In genomic region chr20:62814709-62815065, GRCh38 we compare ENCODE assay signal across 27 cellular contexts. TPM values are rescaled to one million over a fixed set of nuclear protein-coding genes. Genes with fewer than 3 reads are reported as not detected.
A peak's percentile ranks its signal among the peaks of the same experiment; 100 is the strongest.
DNase-seq lines count a peak whose midpoint lies in the region; ATAC-seq, FAIRE-seq and TF ChIP-seq lines count a peak whose summit lies in the region.
"Had no signal": no experiment of that assay in that cellular context is flagged by ENCODE, and none has a peak within 500 bp of the region (broad histone marks: within the 10 kb centered on the region; RNA-seq: fewer than 3 reads in every experiment).

No MANE protein-coding gene starts in this region.

- in situ Hi-C loops in mammary epithelial cell (cut with MboI; ENCODE audit: low sequenced_read_pairs in 2 of 2), result no loop called here
- in situ Hi-C loops in HepG2 (cut with HindIII; ENCODE audit: extremely low pct_ligation_motif_present, low pct_unique_long_range_greater_than_20kb), result no loop called here

- FAIRE-seq in HepG2 (lab: Jason Lieb, UNC), result no peak
- FAIRE-seq: TTC549 had no signal

- DNase-seq in MCF 10A (ENCODE audit: unreplicated experiment), result no peak
- DNase-seq in mammary epithelial cell, result no peak
- DNase-seq in PC-9, result no peak
- DNase-seq in HepG2 (ENCODE audit: low spot score), result no peak
- no peak for DNase-seq in tibial nerve (ENCODE audit: low spot score in 2 of 2)
- DNase-seq in Right ventricle myocardium inferior (ENCODE audit: missing footprints), result no peak
- DNase-seq in nucleus accumbens (lab: John Stamatoyannopoulos, UW), result no peak
- DNase-seq: activated gamma-delta T cell; activated naive CD8-positive, alpha-beta T cell treated with anti-CD3 and anti-CD28 coated beads, Interleukin-2, amount 10 ng/mL, durations not matched to agents 7 days and 5 days; activated T-cell treated with anti-CD3 and anti-CD28 coated beads, Interleukin-2, amount 50 U/mL, for 24 hours; COR-L47; cortex of kidney; DMS79; NCI-H1417 treated with DMSO at 0.1 percent for 48 hours; NCI-H2081; NCI-H345; NCI-H69; stimulated activated CD4-positive, alpha-beta T cell treated with anti-CD3 and anti-CD28 coated beads, Interleukin-1b, Interleukin-23, amount 100 ng/mL, for 48 hours; stimulated activated naive CD8-positive, alpha-beta T cell treated with anti-CD3 and anti-CD28 coated beads, Interleukin-15, amount 100 ng/mL, for 72 hours had no signal

- H3K4me3 Mint-ChIP-seq in MCF 10A (ENCODE audit: unreplicated experiment), result no peak overlapping the region
- H3K4me3 Mint-ChIP-seq: activated naive CD8-positive, alpha-beta T cell treated with anti-CD3 and anti-CD28 coated beads, Interleukin-2, amount 10 ng/mL, durations not matched to agents 7 days and 5 days; activated T-cell treated with anti-CD3 and anti-CD28 coated beads, Interleukin-2, amount 50 U/mL, for 24 hours; T-helper 1 cell treated with Interleukin-12 subunit alpha and Interleukin-12 subunit beta and Interleukin-4 antibody, amounts not matched to agents 30 μg/mL and 1 μg/mL, for 36 hours had no signal

- TF ChIP-seq RAD21 in HepG2 (CRISPR knock-in tag; IDR thresholded peaks at IDR 0.05), result no peak

- dilution Hi-C loops in mammary epithelial cell (cut with HindIII; ENCODE audit: low sequenced_read_pairs), result loop anchor here (5.0 kb wide), 3 partner anchors 43 to 147 kb away; no protein-coding TSS in a partner anchor

- peaks cover 7% of the 10 kb centered on the region for H3K4me1 Mint-ChIP-seq in MCF 10A (ENCODE audit: insufficient read depth, unreplicated experiment)
- H3K4me1 Mint-ChIP-seq: activated naive CD8-positive, alpha-beta T cell treated with anti-CD3 and anti-CD28 coated beads, Interleukin-2, amount 10 ng/mL, durations not matched to agents 7 days and 5 days had no signal

- H3K4me2 ChIP-seq in mammary epithelial cell (ENCODE audit: insufficient read depth, low read depth, low read length) (no peak overlapping the region), PC-9 (peak overlapping the region; percentile 48; the same call in 1 of the 2 replicates), HepG2 (ENCODE audit: low read depth, low read length) (0 out of 2 replicates have a peak overlapping the region, but pooled peaks have one; percentile 89)

- 50% methylated on average over 2 of the region's 12 CpGs for WGBS in mammary epithelial cell (ENCODE audit: low coverage, missing lambda C conversion rate)
- WGBS in HepG2 (ENCODE audit: low lambda C conversion rate), result 93% methylated on average over 12 of the region's 12 CpGs
- 67 to 68% methylated on average over 11 to 12 of the region's 12 CpGs for WGBS in tibial nerve, 2 donors

- no peak for TF ChIP-seq CTCF in MCF 10A (IDR thresholded peaks at IDR 0.05; ENCODE audit: unreplicated experiment)
- TF ChIP-seq CTCF in mammary epithelial cell (conservative IDR thresholded peaks at IDR 0.05 in 1 of 2, IDR thresholded peaks at IDR 0.05 in 1 of 2; ENCODE audit: extremely low read depth in 1 of 2, insufficient read depth in 1 of 2, low read depth in 1 of 2, low read length in 2 of 2), result no peak
- TF ChIP-seq CTCF in PC-9 (conservative IDR thresholded peaks at IDR 0.05), result no peak
- no peak for TF ChIP-seq CTCF in HepG2 (CRISPR knock-in tag; IDR thresholded peaks at IDR 0.05)
- no peak for TF ChIP-seq CTCF in tibial nerve (IDR thresholded peaks at IDR 0.05)

- H3K27me3 Mint-ChIP-seq in MCF 10A (ENCODE audit: insufficient read depth, unreplicated experiment), result no peaks in the 10 kb centered on the region

- TSS peak; percentile 23 for BruUV-seq in MCF 10A (replicated peaks; lab: Mats Ljungman, UMichigan)
- BruUV-seq in mammary epithelial cell (replicated peaks; lab: Mats Ljungman, UMichigan), result no TSS peak
- BruUV-seq in PC-9 (replicated peaks; lab: Mats Ljungman, UMichigan), result no TSS peak
- BruUV-seq in HepG2 (replicated peaks; lab: Mats Ljungman, UMichigan), result no TSS peak

- TF ChIP-seq POLR2A in HepG2 (IDR thresholded peaks at IDR 0.05; ENCODE audit: insufficient read depth in 1 of 2, low read depth in 2 of 2, low read length in 2 of 2), result peak in 1 of 2 experiments; percentile 27; a peak in 1 of 4 replicates
- no peak for TF ChIP-seq POLR2A in tibial nerve (IDR thresholded peaks at IDR 0.05)

- H3K9ac ChIP-seq in mammary epithelial cell (ENCODE audit: insufficient read depth, low read length) (no peak overlapping the region), HepG2 (ENCODE audit: insufficient read depth, low read depth, low read length) (peak overlapping the region; percentile 72)

- no peaks in the 10 kb centered on the region for H3K79me2 ChIP-seq in mammary epithelial cell (ENCODE audit: insufficient read depth, low read length)
- no peaks in the 10 kb centered on the region for H3K79me2 ChIP-seq in PC-9 (ENCODE audit: low read depth)
- peaks cover 6% of the 10 kb centered on the region for H3K79me2 ChIP-seq in HepG2 (ENCODE audit: insufficient read depth, low read length)

- H3K9me3 Mint-ChIP-seq in MCF 10A (ENCODE audit: unreplicated experiment), result no peaks in the 10 kb centered on the region
- H3K9me3 Mint-ChIP-seq: activated naive CD8-positive, alpha-beta T cell treated with anti-CD3 and anti-CD28 coated beads, Interleukin-2, amount 10 ng/mL, durations not matched to agents 7 days and 5 days; activated T-cell treated with anti-CD3 and anti-CD28 coated beads, Interleukin-2, amount 50 U/mL, for 24 hours; endodermal cell; nephron progenitor cell; stimulated activated naive CD8-positive, alpha-beta T cell treated with anti-CD3 and anti-CD28 coated beads, Interleukin-15, amount 100 ng/mL, for 72 hours; T-helper 1 cell treated with Interleukin-12 subunit alpha and Interleukin-12 subunit beta and Interleukin-4 antibody, amounts not matched to agents 30 μg/mL and 1 μg/mL, for 36 hours had no signal

- ATAC-seq in HepG2 (no peak), GM21423 (IDR thresholded peaks at IDR 0.05; ENCODE audit: unreplicated experiment) (no peak), Right ventricle myocardium inferior (no peak)
- ATAC-seq: esophagus mucosa had no signal

- H4K20me1 ChIP-seq in mammary epithelial cell (ENCODE audit: insufficient read depth, low read length) (peaks cover 2% of the 10 kb centered on the region), PC-9 (ENCODE audit: insufficient read depth) (peaks cover 15% of the 10 kb centered on the region), HepG2 (ENCODE audit: insufficient read depth, low read length) (peaks cover 4% of the 10 kb centered on the region; the same call in 1 of the 2 replicates)

- H3K4me3 ChIP-seq in mammary epithelial cell (replicated peaks in 1 of 3; ENCODE audit: insufficient read depth in 1 of 3, low read depth in 2 of 3, low read length in 3 of 3) (no peak overlapping the region), PC-9 (no peak overlapping the region), HepG2 (replicated peaks in 1 of 3; ENCODE audit: insufficient read depth in 1 of 3, low read depth in 2 of 3, low read length in 3 of 3) (no peak overlapping the region), tibial nerve (no peak overlapping the region)

- no peak overlapping the region for H3K27ac ChIP-seq in mammary epithelial cell (ENCODE audit: insufficient read depth, low read depth, low read length)
- no peak overlapping the region for H3K27ac ChIP-seq in PC-9
- peak overlapping the region; percentile 6 for H3K27ac ChIP-seq in HepG2 (ENCODE audit: extremely low read length, insufficient read depth, low read length)
- H3K27ac ChIP-seq in tibial nerve, result peak overlapping the region; percentile 64 to 96 (median 86)

- H3K9me3 ChIP-seq in mammary epithelial cell (replicated peaks; ENCODE audit: insufficient read depth, low read length) (no peaks in the 10 kb centered on the region), PC-9 (ENCODE audit: insufficient read depth, low read depth) (no peaks in the 10 kb centered on the region), HepG2 (ENCODE audit: low read length) (no peaks in the 10 kb centered on the region), tibial nerve (no peaks in the 10 kb centered on the region)
- H3K9me3 ChIP-seq: BE2C had no signal

- no peak overlapping the region for H3K27ac Mint-ChIP-seq in MCF 10A (ENCODE audit: low read depth, unreplicated experiment)
- H3K27ac Mint-ChIP-seq: activated naive CD8-positive, alpha-beta T cell treated with anti-CD3 and anti-CD28 coated beads, Interleukin-2, amount 10 ng/mL, durations not matched to agents 7 days and 5 days; activated T-cell treated with anti-CD3 and anti-CD28 coated beads, Interleukin-2, amount 50 U/mL, for 24 hours; nephron progenitor cell; T-helper 1 cell treated with Interleukin-12 subunit alpha and Interleukin-12 subunit beta and Interleukin-4 antibody, amounts not matched to agents 30 μg/mL and 1 μg/mL, for 36 hours had no signal

- intact Hi-C loops in MCF 10A (cut with micrococcal nuclease) (no loop called here), mammary epithelial cell (cut with micrococcal nuclease) (no loop called here), PC-9 (cut with micrococcal nuclease; ENCODE audit: unreplicated experiment) (no loop called here), HepG2 (cut with micrococcal nuclease; ENCODE audit: unreplicated experiment) (no loop called here), Right ventricle myocardium inferior (cut with DNase I) (no loop called here)

- peaks cover 39% of the 10 kb centered on the region for H3K4me1 ChIP-seq in mammary epithelial cell (ENCODE audit: insufficient read depth, low read length)
- H3K4me1 ChIP-seq in PC-9 (replicated peaks; ENCODE audit: insufficient read depth), result peaks cover 36% of the 10 kb centered on the region
- H3K4me1 ChIP-seq in HepG2 (ENCODE audit: insufficient read depth, low read length), result peaks cover 42% of the 10 kb centered on the region
- peaks cover 0 to 52% (median 42%) of the 10 kb centered on the region in 4 donors for H3K4me1 ChIP-seq in tibial nerve

- peaks cover 33% of the 10 kb centered on the region; the same call in 1 of the 2 replicates for H3F3A ChIP-seq in PC-9 (ENCODE audit: insufficient read depth, low read depth)

- H3K9me2 ChIP-seq in PC-9 (ENCODE audit: insufficient read depth), result no peaks in the 10 kb centered on the region

- TF ChIP-seq EP300 in HepG2 (IDR thresholded peaks at IDR 0.05; ENCODE audit: low read depth in 2 of 2, low read length in 2 of 2) (no peak), HepG2 (CRISPR knock-in tag; IDR thresholded peaks at IDR 0.05; ENCODE audit: borderline replicate concordance) (no peak), tibial nerve (IDR thresholded peaks at IDR 0.05) (no peak)

- POLR2A ChIA-PET in MCF 10A (lab: Yijun Ruan, JAX), result interaction anchor here (0.6 to 1.2 kb wide), 3 partner anchors 9 to 34 kb away, joined by 3 to 4 read pairs (median 3); no protein-coding TSS in a partner anchor
- POLR2A ChIA-PET in PC-9 (lab: Charles Lee; ENCODE audit: unreplicated experiment), result no interaction called here
- POLR2A ChIA-PET in HepG2 (lab: Yijun Ruan, JAX), result interaction anchor here (0.7 to 6.8 kb wide), 7 partner anchors 9 to 191 kb away, joined by 3 to 64 read pairs (median 13); partner anchors contain the start of genes MRGBP, OGFR and TCFL5

- no peak overlapping the region for H2AFZ ChIP-seq in mammary epithelial cell (ENCODE audit: low read depth, low read length)
- no peak overlapping the region for H2AFZ ChIP-seq in PC-9
- no peak overlapping the region for H2AFZ ChIP-seq in HepG2 (ENCODE audit: low read length)

- H3K36me3 ChIP-seq in mammary epithelial cell (ENCODE audit: insufficient read depth, low read length) (no peaks in the 10 kb centered on the region), PC-9 (ENCODE audit: low read depth) (peaks cover 6% of the 10 kb centered on the region; the same call in 1 of the 2 replicates), HepG2 (replicated peaks in 1 of 2; ENCODE audit: control insufficient read depth in 1 of 2, insufficient read depth in 2 of 2, low read length in 2 of 2) (peaks cover 20 to 39% of the 10 kb centered on the region in 2 experiments), tibial nerve (peaks cover 0 to 48% (median 19%) of the 10 kb centered on the region in 3 donors)

- CTCF ChIA-PET in MCF 10A (lab: Yijun Ruan, JAX) (interaction anchor here (1.7 kb wide), 1 partner anchor 9 kb away, joined by 5 read pairs; no protein-coding TSS in a partner anchor), mammary epithelial cell (lab: Charles Lee; ENCODE audit: low non-redundant PET) (no interaction called here), PC-9 (lab: Charles Lee) (interaction anchor here (0.6 kb wide), 1 partner anchor 198 kb away, joined by 3 read pairs; no protein-coding TSS in a partner anchor), HepG2 (lab: Yijun Ruan, JAX; ENCODE audit: low intra/inter-chr PET ratio, low total read pairs) (no interaction called here)

- peaks cover 25% of the 10 kb centered on the region for H3K36me3 Mint-ChIP-seq in MCF 10A (ENCODE audit: insufficient read depth, unreplicated experiment)

- H3K27me3 ChIP-seq in mammary epithelial cell (ENCODE audit: insufficient read depth, low read length) (peaks cover 7% of the 10 kb centered on the region), PC-9 (ENCODE audit: insufficient read depth, low read depth) (peaks cover 12% of the 10 kb centered on the region), HepG2 (ENCODE audit: control insufficient read depth in 1 of 2, insufficient read depth in 2 of 2, low read length in 2 of 2) (no peaks in the 10 kb centered on the region), tibial nerve (peaks cover 0 to 9% of the 10 kb centered on the region in 2 donors)

RNA-seq across cellular contexts. Expression of gene COL9A3, which starts 2.2 kb away (rescaled TPM):
- total RNA-seq in MCF 10A (2022), result not detected in 2 replicates
- under 1 TPM in 1 of 2 donors, not detected in 1; 0.67 TPM for total RNA-seq in mammary epithelial cell
- 0.16 TPM for polyA plus RNA-seq in mammary epithelial cell
- polyA minus RNA-seq in mammary epithelial cell, result not detected
- 8.3 and 8.5 TPM in 2 replicates for total RNA-seq in PC-9 (2021)
- total RNA-seq in HepG2 (2016; rRNA removed; fragmentation: Illumina TruSeq; extraction: Trizol), result 53.3 and 204 TPM in 2 replicates
- 13.9 and 15.8 TPM in 2 replicates for total RNA-seq in HepG2 (2016; cell fraction: cytosol; rRNA removed; fragmentation: Illumina TruSeq; extraction: Trizol; ENCODE audit: low read depth)
- total RNA-seq in HepG2 (2016; cell fraction: insoluble cytoplasmic fraction; rRNA removed; fragmentation: Illumina TruSeq; extraction: Trizol), result 48.0 and 215 TPM in 2 replicates
- 19.3 and 20.8 TPM in 2 replicates for total RNA-seq in HepG2 (2016; cell fraction: membrane; rRNA removed; fragmentation: Illumina TruSeq; extraction: Trizol)
- 216 and 254 TPM in 2 replicates for total RNA-seq in HepG2 (2016; cell fraction: nucleus; rRNA removed; fragmentation: Illumina TruSeq; extraction: Trizol)
- 155 and 175 TPM in 2 replicates for polyA plus RNA-seq in HepG2 (2011; rRNA removed)
- polyA plus RNA-seq in HepG2 (2011; cell fraction: cytosol; rRNA removed), result 84.5 and 113 TPM in 2 replicates
- 1,291 and 1,782 TPM in 2 replicates for polyA plus RNA-seq in HepG2 (2011; cell fraction: nucleus; rRNA removed)
- polyA plus RNA-seq in HepG2 (2012), result 79.9 and 172 TPM in 2 replicates
- 9.2 and 9.5 TPM in 2 replicates for polyA plus RNA-seq in HepG2 (2016; cell fraction: cytosol; fragmentation: Illumina TruSeq; extraction: Trizol; ENCODE audit: low read depth)
- 55.1 and 66.2 TPM in 2 replicates for polyA plus RNA-seq in HepG2 (2016; cell fraction: insoluble cytoplasmic fraction; fragmentation: Illumina TruSeq; extraction: Trizol; ENCODE audit: low read depth)
- 17.0 and 20.1 TPM in 2 replicates for polyA plus RNA-seq in HepG2 (2016; cell fraction: membrane; fragmentation: Illumina TruSeq; extraction: Trizol; ENCODE audit: low read depth)
- polyA plus RNA-seq in HepG2 (2016; cell fraction: nucleus; fragmentation: Illumina TruSeq; extraction: Trizol; ENCODE audit: insufficient read depth, low read depth), result 637 and 662 TPM in 2 replicates
- 5.1 and 12.2 TPM in 2 replicates for polyA minus RNA-seq in HepG2 (2011; rRNA and poly(A)+ RNA removed; ENCODE audit: low replicate concordance)
- 23.0 and 25.3 TPM in 2 replicates for polyA minus RNA-seq in HepG2 (2011; cell fraction: cytosol; rRNA and poly(A)+ RNA removed)
- 56.8 and 67.0 TPM in 2 replicates for polyA minus RNA-seq in HepG2 (2011; cell fraction: nucleus; rRNA and poly(A)+ RNA removed)
- 10 to 100 TPM; 51.3 to 81.2 (median 63.5) TPM for total RNA-seq in tibial nerve
- 5.5 TPM for total RNA-seq in Right ventricle myocardium inferior
- total RNA-seq: H4 had no signal

RNA-seq across cellular contexts. Expression of gene OGFR, which starts 10.1 kb away (rescaled TPM):
- 28.8 and 31.0 TPM in 2 replicates for total RNA-seq in MCF 10A (2022)
- total RNA-seq in mammary epithelial cell, result 10 to 100 TPM; 12.7 to 30.0 TPM
- 20.6 TPM for polyA plus RNA-seq in mammary epithelial cell
- polyA minus RNA-seq in mammary epithelial cell, result 12.4 TPM
- total RNA-seq in PC-9 (2021), result 57.4 and 65.0 TPM in 2 replicates
- total RNA-seq in HepG2 (2016; rRNA removed; fragmentation: Illumina TruSeq; extraction: Trizol), result 68.3 and 81.8 TPM in 2 replicates
- total RNA-seq in HepG2 (2016; cell fraction: cytosol; rRNA removed; fragmentation: Illumina TruSeq; extraction: Trizol; ENCODE audit: low read depth), result 6.3 and 8.7 TPM in 2 replicates
- 58.8 and 84.2 TPM in 2 replicates for total RNA-seq in HepG2 (2016; cell fraction: insoluble cytoplasmic fraction; rRNA removed; fragmentation: Illumina TruSeq; extraction: Trizol)
- 20.8 and 24.4 TPM in 2 replicates for total RNA-seq in HepG2 (2016; cell fraction: membrane; rRNA removed; fragmentation: Illumina TruSeq; extraction: Trizol)
- 33.8 and 41.3 TPM in 2 replicates for total RNA-seq in HepG2 (2016; cell fraction: nucleus; rRNA removed; fragmentation: Illumina TruSeq; extraction: Trizol)
- 47.7 and 62.2 TPM in 2 replicates for polyA plus RNA-seq in HepG2 (2011; rRNA removed)
- polyA plus RNA-seq in HepG2 (2011; cell fraction: cytosol; rRNA removed), result 58.6 and 82.5 TPM in 2 replicates
- 105 and 121 TPM in 2 replicates for polyA plus RNA-seq in HepG2 (2011; cell fraction: nucleus; rRNA removed)
- 34.0 and 38.1 TPM in 2 replicates for polyA plus RNA-seq in HepG2 (2012)
- 4.2 and 4.7 TPM in 2 replicates for polyA plus RNA-seq in HepG2 (2016; cell fraction: cytosol; fragmentation: Illumina TruSeq; extraction: Trizol; ENCODE audit: low read depth)
- 68.1 and 77.5 TPM in 2 replicates for polyA plus RNA-seq in HepG2 (2016; cell fraction: insoluble cytoplasmic fraction; fragmentation: Illumina TruSeq; extraction: Trizol; ENCODE audit: low read depth)
- 11.5 and 14.2 TPM in 2 replicates for polyA plus RNA-seq in HepG2 (2016; cell fraction: membrane; fragmentation: Illumina TruSeq; extraction: Trizol; ENCODE audit: low read depth)
- polyA plus RNA-seq in HepG2 (2016; cell fraction: nucleus; fragmentation: Illumina TruSeq; extraction: Trizol; ENCODE audit: insufficient read depth, low read depth), result 103 and 104 TPM in 2 replicates
- polyA minus RNA-seq in HepG2 (2011; rRNA and poly(A)+ RNA removed; ENCODE audit: low replicate concordance), result 38.5 and 45.1 TPM in 2 replicates
- 39.4 and 42.5 TPM in 2 replicates for polyA minus RNA-seq in HepG2 (2011; cell fraction: cytosol; rRNA and poly(A)+ RNA removed)
- polyA minus RNA-seq in HepG2 (2011; cell fraction: nucleus; rRNA and poly(A)+ RNA removed), result 15.1 and 20.0 TPM in 2 replicates
- total RNA-seq in tibial nerve, result 100 to 1,000 TPM in 1 of 4 donors, 10 to 100 TPM in 3; 67.1 to 108 (median 80.8) TPM
- total RNA-seq in Right ventricle myocardium inferior, result 22.5 TPM

RNA-seq across cellular contexts. Expression of gene MRGBP, which starts 18.4 kb away (rescaled TPM):
- 16.9 and 17.8 TPM in 2 replicates for total RNA-seq in MCF 10A (2022)
- total RNA-seq in mammary epithelial cell, result 10 to 100 TPM; 14.6 to 15.7 TPM
- 14.1 TPM for polyA plus RNA-seq in mammary epithelial cell
- 15.3 TPM for polyA minus RNA-seq in mammary epithelial cell
- 27.8 and 30.2 TPM in 2 replicates for total RNA-seq in PC-9 (2021)
- total RNA-seq in HepG2 (2016; rRNA removed; fragmentation: Illumina TruSeq; extraction: Trizol), result 34.8 and 35.9 TPM in 2 replicates
- 79.0 and 80.7 TPM in 2 replicates for total RNA-seq in HepG2 (2016; cell fraction: cytosol; rRNA removed; fragmentation: Illumina TruSeq; extraction: Trizol; ENCODE audit: low read depth)
- total RNA-seq in HepG2 (2016; cell fraction: insoluble cytoplasmic fraction; rRNA removed; fragmentation: Illumina TruSeq; extraction: Trizol), result 31.8 and 38.7 TPM in 2 replicates
- 96.7 and 98.0 TPM in 2 replicates for total RNA-seq in HepG2 (2016; cell fraction: membrane; rRNA removed; fragmentation: Illumina TruSeq; extraction: Trizol)
- 17.0 and 18.5 TPM in 2 replicates for total RNA-seq in HepG2 (2016; cell fraction: nucleus; rRNA removed; fragmentation: Illumina TruSeq; extraction: Trizol)
- polyA plus RNA-seq in HepG2 (2011; rRNA removed), result 31.6 and 34.2 TPM in 2 replicates
- polyA plus RNA-seq in HepG2 (2011; cell fraction: cytosol; rRNA removed), result 30.7 and 37.2 TPM in 2 replicates
- 29.7 and 36.4 TPM in 2 replicates for polyA plus RNA-seq in HepG2 (2011; cell fraction: nucleus; rRNA removed)
- polyA plus RNA-seq in HepG2 (2012), result 21.6 and 23.1 TPM in 2 replicates
- 88.5 and 96.5 TPM in 2 replicates for polyA plus RNA-seq in HepG2 (2016; cell fraction: cytosol; fragmentation: Illumina TruSeq; extraction: Trizol; ENCODE audit: low read depth)
- polyA plus RNA-seq in HepG2 (2016; cell fraction: insoluble cytoplasmic fraction; fragmentation: Illumina TruSeq; extraction: Trizol; ENCODE audit: low read depth), result 34.9 and 39.2 TPM in 2 replicates
- polyA plus RNA-seq in HepG2 (2016; cell fraction: membrane; fragmentation: Illumina TruSeq; extraction: Trizol; ENCODE audit: low read depth), result 88.7 and 90.6 TPM in 2 replicates
- 40.3 and 42.7 TPM in 2 replicates for polyA plus RNA-seq in HepG2 (2016; cell fraction: nucleus; fragmentation: Illumina TruSeq; extraction: Trizol; ENCODE audit: insufficient read depth, low read depth)
- polyA minus RNA-seq in HepG2 (2011; rRNA and poly(A)+ RNA removed; ENCODE audit: low replicate concordance), result 21.2 and 36.8 TPM in 2 replicates
- polyA minus RNA-seq in HepG2 (2011; cell fraction: cytosol; rRNA and poly(A)+ RNA removed), result 12.7 and 13.0 TPM in 2 replicates
- polyA minus RNA-seq in HepG2 (2011; cell fraction: nucleus; rRNA and poly(A)+ RNA removed), result 10.2 and 10.9 TPM in 2 replicates
- total RNA-seq in tibial nerve, result 10 to 100 TPM; 12.0 to 15.3 (median 13.6) TPM
- 10.0 TPM for total RNA-seq in Right ventricle myocardium inferior

RNA-seq across cellular contexts. Expression of gene TCFL5, which starts 46.9 kb away (rescaled TPM):
- 10.8 and 12.8 TPM in 2 replicates for total RNA-seq in MCF 10A (2022)
- total RNA-seq in mammary epithelial cell, result 10 to 100 TPM in 1 of 2 donors, 1 to 10 TPM in 1; 8.1 to 11.7 TPM
- 6.5 TPM for polyA plus RNA-seq in mammary epithelial cell
- 1.9 TPM for polyA minus RNA-seq in mammary epithelial cell
- 29.3 and 35.4 TPM in 2 replicates for total RNA-seq in PC-9 (2021)
- total RNA-seq in HepG2 (2016; rRNA removed; fragmentation: Illumina TruSeq; extraction: Trizol), result 20.0 and 21.1 TPM in 2 replicates
- total RNA-seq in HepG2 (2016; cell fraction: cytosol; rRNA removed; fragmentation: Illumina TruSeq; extraction: Trizol; ENCODE audit: low read depth), result 13.3 and 17.7 TPM in 2 replicates
- total RNA-seq in HepG2 (2016; cell fraction: insoluble cytoplasmic fraction; rRNA removed; fragmentation: Illumina TruSeq; extraction: Trizol), result 20.4 and 21.0 TPM in 2 replicates
- total RNA-seq in HepG2 (2016; cell fraction: membrane; rRNA removed; fragmentation: Illumina TruSeq; extraction: Trizol), result 28.7 and 36.7 TPM in 2 replicates
- total RNA-seq in HepG2 (2016; cell fraction: nucleus; rRNA removed; fragmentation: Illumina TruSeq; extraction: Trizol), result 11.4 and 12.6 TPM in 2 replicates
- polyA plus RNA-seq in HepG2 (2011; rRNA removed), result 14.2 and 14.8 TPM in 2 replicates
- polyA plus RNA-seq in HepG2 (2011; cell fraction: cytosol; rRNA removed), result 9.0 and 11.8 TPM in 2 replicates
- polyA plus RNA-seq in HepG2 (2011; cell fraction: nucleus; rRNA removed), result 6.4 and 8.0 TPM in 2 replicates
- 12.4 and 13.3 TPM in 2 replicates for polyA plus RNA-seq in HepG2 (2012)
- 13.1 and 14.7 TPM in 2 replicates for polyA plus RNA-seq in HepG2 (2016; cell fraction: cytosol; fragmentation: Illumina TruSeq; extraction: Trizol; ENCODE audit: low read depth)
- 19.5 and 20.9 TPM in 2 replicates for polyA plus RNA-seq in HepG2 (2016; cell fraction: insoluble cytoplasmic fraction; fragmentation: Illumina TruSeq; extraction: Trizol; ENCODE audit: low read depth)
- polyA plus RNA-seq in HepG2 (2016; cell fraction: membrane; fragmentation: Illumina TruSeq; extraction: Trizol; ENCODE audit: low read depth), result 25.6 and 29.7 TPM in 2 replicates
- 21.4 and 23.1 TPM in 2 replicates for polyA plus RNA-seq in HepG2 (2016; cell fraction: nucleus; fragmentation: Illumina TruSeq; extraction: Trizol; ENCODE audit: insufficient read depth, low read depth)
- polyA minus RNA-seq in HepG2 (2011; rRNA and poly(A)+ RNA removed; ENCODE audit: low replicate concordance), result 4.7 and 6.4 TPM in 2 replicates
- 9.9 and 10.2 TPM in 2 replicates for polyA minus RNA-seq in HepG2 (2011; cell fraction: cytosol; rRNA and poly(A)+ RNA removed)
- polyA minus RNA-seq in HepG2 (2011; cell fraction: nucleus; rRNA and poly(A)+ RNA removed), result 5.2 and 6.1 TPM in 2 replicates
- total RNA-seq in tibial nerve, result 10 to 100 TPM in 3 of 4 donors, 1 to 10 TPM in 1; 9.8 to 25.1 (median 16.2) TPM
- total RNA-seq in Right ventricle myocardium inferior, result 6.0 TPM

Comparison
In these comparisons a context has a peak if more than half of its experiments do, and no peak if none do; other contexts are left out.
1. CTCF ChIA-PET loops: an anchor here in MCF 10A (1.7 kb wide) and PC-9 (0.6 kb wide); none called in mammary epithelial cell and HepG2.
2. H3K27ac ChIP-seq: peak in HepG2 (single experiment) and tibial nerve (4 of 4); none in mammary epithelial cell (single experiment) and PC-9 (single experiment).